Comparison of ENCODE assay signal across 9 cellular contexts in the genomic region with DNA sequence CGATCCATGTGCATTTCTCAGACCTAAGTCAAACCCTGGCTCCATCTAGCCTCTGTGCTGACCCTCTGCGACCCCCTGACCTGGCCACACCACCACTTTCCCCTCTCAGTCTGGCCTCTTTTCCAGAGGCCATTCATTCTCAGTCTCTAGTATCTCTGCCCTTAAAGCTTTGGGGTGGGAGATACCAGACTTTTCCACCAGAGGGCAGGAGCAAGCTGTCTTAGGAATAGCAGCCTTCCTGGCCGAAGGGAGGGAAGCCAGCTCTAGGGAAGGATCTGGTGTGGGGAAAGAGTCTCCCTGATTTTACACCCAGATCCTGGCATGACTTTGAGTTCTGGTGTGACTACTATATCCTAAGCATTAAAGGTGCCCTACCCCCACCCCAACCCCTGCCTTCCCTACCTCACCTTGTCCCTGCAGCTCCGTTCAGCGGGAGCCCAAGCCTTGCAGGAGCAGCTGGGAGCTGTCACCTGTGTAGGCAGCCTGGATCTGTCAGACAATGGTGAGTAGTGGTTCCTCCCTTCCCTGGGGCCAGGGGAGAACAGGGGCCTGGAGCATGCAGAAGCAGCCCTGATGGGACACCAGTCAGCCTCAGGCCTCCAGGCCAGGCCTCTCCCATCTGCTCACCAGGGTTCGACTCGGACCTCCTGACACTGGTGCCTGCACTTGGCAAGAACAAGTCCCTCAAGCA. TPM values are rescaled to one million over a fixed set of nuclear protein-coding genes. Genes with fewer than 3 reads are reported as not detected.
DNase-seq lines count a peak whose midpoint lies in the region; ATAC-seq, FAIRE-seq and TF ChIP-seq lines count a peak whose summit lies in the region.
"Had no signal": no experiment of that assay in that cellular context is flagged by ENCODE, and none has a peak within 500 bp of the region (broad histone marks: within the 10 kb centered on the region; RNA-seq: fewer than 3 reads in every experiment).

No MANE protein-coding gene starts in this region.

- CTCF ChIA-PET in CD4-positive, alpha-beta T cell (lab: Charles Lee), result interaction anchor here (1.2 to 1.3 kb wide), 2 partner anchors 32 to 50 kb away, joined by 3 to 5 read pairs; no protein-coding TSS in a partner anchor

- H3K9me3 ChIP-seq in CD4-positive, alpha-beta T cell (ENCODE audit: control insufficient read depth, low read length), result no peaks in the 10 kb centered on the region
- H3K9me3 ChIP-seq in Karpas-422 (ENCODE audit: low read length), result no peaks in the 10 kb centered on the region
- H3K9me3 ChIP-seq in keratinocyte (ENCODE audit: control insufficient read depth, low read depth, low read length), result no peaks in the 10 kb centered on the region

- no peak overlapping the region for H3K4me3 Mint-ChIP-seq in CD4-positive, alpha-beta T cell

- no peak overlapping the region for H3K4me3 ChIP-seq in Karpas-422 (ENCODE audit: low read length)
- H3K4me3 ChIP-seq in keratinocyte (ENCODE audit: control insufficient read depth in 2 of 3, extremely low read depth in 1 of 3, insufficient read depth in 2 of 3, low read depth in 1 of 3, low read length in 3 of 3), result no peak overlapping the region

- no peak overlapping the region for H3K27ac Mint-ChIP-seq in CD4-positive, alpha-beta T cell

- ATAC-seq in CD4-positive, alpha-beta T cell (ENCODE audit: poor library complexity), result peak; percentile 83
- ATAC-seq in GM18868 (IDR thresholded peaks at IDR 0.05; ENCODE audit: unreplicated experiment), result peak; percentile 63

- no peaks in the 10 kb centered on the region for H3K9me3 Mint-ChIP-seq in CD4-positive, alpha-beta T cell

- no peak overlapping the region for H2AFZ ChIP-seq in Karpas-422 (ENCODE audit: low read length)
- H2AFZ ChIP-seq in keratinocyte (ENCODE audit: control insufficient read depth, low read length), result no peak overlapping the region

- dilution Hi-C loops in keratinocyte (cut with MboI; ENCODE audit: extremely low pct_ligation_motif_present, low sequenced_read_pairs), result no loop called here

- no peak overlapping the region for H3K27ac ChIP-seq in CD4-positive, alpha-beta T cell (ENCODE audit: low read depth, low read length)
- H3K27ac ChIP-seq in Karpas-422 (ENCODE audit: low read length), result no peak overlapping the region
- H3K27ac ChIP-seq in caudate nucleus (ENCODE audit: low read depth, low read length), result no peak overlapping the region
- H3K27ac ChIP-seq in keratinocyte (ENCODE audit: control insufficient read depth, insufficient read depth, low read length), result no peak overlapping the region
- H3K27ac ChIP-seq in substantia nigra (ENCODE audit: low read depth, low read length, poor library complexity, severe bottlenecking), result no peak overlapping the region

- POLR2A ChIA-PET in CD4-positive, alpha-beta T cell (lab: Charles Lee), result interaction anchor here (1.0 to 2.3 kb wide), 9 partner anchors 23 to 372 kb away, joined by 3 to 22 read pairs (median 11); partner anchors contain the start of genes CBLN3, CIDEB, DCAF11 and IRF9

- H4K20me1 ChIP-seq in Karpas-422 (ENCODE audit: insufficient read depth, low read depth, low read length), result peaks cover 10% of the 10 kb centered on the region
- no peaks in the 10 kb centered on the region for H4K20me1 ChIP-seq in keratinocyte (ENCODE audit: control insufficient read depth, extremely low read depth, insufficient read depth, low read length)

- in situ Hi-C loops in SK-MEL-5 (cut with HindIII; ENCODE audit: low pct_unique_long_range_greater_than_20kb, low sequenced_read_pairs), result no loop called here

- H3K4me2 ChIP-seq in Karpas-422 (ENCODE audit: low read depth, low read length, poor library complexity, severe bottlenecking), result no peak overlapping the region
- H3K4me2 ChIP-seq in keratinocyte (ENCODE audit: control insufficient read depth, extremely low read depth, insufficient read depth, low read depth, low read length), result no peak overlapping the region

- peak; percentile 70 for TF ChIP-seq CTCF in CD4-positive, alpha-beta T cell (IDR thresholded peaks at IDR 0.05)
- peak; percentile 82 to 91 (median 88) for TF ChIP-seq CTCF in keratinocyte (optimal IDR thresholded peaks at IDR 0.05 in 1 of 3, IDR thresholded peaks at IDR 0.05 in 1 of 3, conservative IDR thresholded peaks at IDR 0.05 in 1 of 3; ENCODE audit: extremely low read depth in 1 of 3, insufficient read depth in 2 of 3, low read length in 3 of 3)

- H3K9me1 ChIP-seq in keratinocyte (ENCODE audit: control insufficient read depth, extremely low read depth, insufficient read depth, low read length), result no peaks in the 10 kb centered on the region

- H3K9ac ChIP-seq in Karpas-422 (ENCODE audit: low read length) (no peak overlapping the region), keratinocyte (ENCODE audit: control insufficient read depth, extremely low read depth, insufficient read depth, low read length) (no peak overlapping the region)

- peak; percentile 81 for FAIRE-seq in keratinocyte (lab: Jason Lieb, UNC)

- no peaks in the 10 kb centered on the region for H3K36me3 Mint-ChIP-seq in CD4-positive, alpha-beta T cell (ENCODE audit: low read depth)

- H3K9me2 ChIP-seq in Karpas-422 (replicated peaks; ENCODE audit: insufficient read depth, low read length), result no peaks in the 10 kb centered on the region

- no peaks in the 10 kb centered on the region for H3K27me3 ChIP-seq in CD4-positive, alpha-beta T cell (ENCODE audit: control insufficient read depth, insufficient read depth, low read length)
- H3K27me3 ChIP-seq in Karpas-422 (ENCODE audit: low read length) (no peaks in the 10 kb centered on the region), keratinocyte (ENCODE audit: control insufficient read depth, extremely low read depth, insufficient read depth, low read length) (no peaks in the 10 kb centered on the region)

- intact Hi-C loops in CD4-positive, alpha-beta T cell (cut with DNase I, micrococcal nuclease), result loop anchor here (1.0 kb wide), 4 partner anchors 32 to 103 kb away; partner anchors contain the start of gene IRF9 (in 1 of the 2)

- peaks cover 10% of the 10 kb centered on the region for H3K27me3 Mint-ChIP-seq in CD4-positive, alpha-beta T cell

- H3K4me1 Mint-ChIP-seq in CD4-positive, alpha-beta T cell (ENCODE audit: low read depth), result no peaks in the 10 kb centered on the region

- H3K36me3 ChIP-seq in Karpas-422 (ENCODE audit: insufficient read depth, low read length) (peaks cover 30% of the 10 kb centered on the region; the same call in 1 of the 2 replicates), keratinocyte (ENCODE audit: control insufficient read depth in 2 of 2, extremely low read depth in 1 of 2, insufficient read depth in 2 of 2, low read length in 2 of 2) (no peaks in the 10 kb centered on the region)

- peaks cover 2% of the 10 kb centered on the region; the same call in 1 of the 2 replicates for H3K79me2 ChIP-seq in Karpas-422 (ENCODE audit: low read length)
- no peaks in the 10 kb centered on the region for H3K79me2 ChIP-seq in keratinocyte (ENCODE audit: control insufficient read depth, insufficient read depth, low read length)

- no peaks in the 10 kb centered on the region for H3K4me1 ChIP-seq in Karpas-422 (ENCODE audit: low read length)
- H3K4me1 ChIP-seq in keratinocyte (ENCODE audit: control insufficient read depth, extremely low read depth, insufficient read depth, low read length), result no peaks in the 10 kb centered on the region

- DNase-seq in CD4-positive, alpha-beta T cell, result peak in 4 of 10 experiments; percentile 30 to 53 (median 41)
- DNase-seq in Karpas-422 (peak; percentile 87), SK-MEL-5 (ENCODE audit: low read depth, low spot score) (peak; percentile 79), caudate nucleus (lab: John Stamatoyannopoulos, UW) (peak in 45 of 61 donors; percentile 8 to 83 (median 52)), keratinocyte (ENCODE audit: low read depth, low spot score) (peak; percentile 15), substantia nigra (lab: John Stamatoyannopoulos, UW) (peak in 30 of 49 donors; percentile 5 to 80 (median 46))
- no peak for DNase-seq in stimulated activated CD4-positive, alpha-beta T cell treated with anti-CD3 and anti-CD28 coated beads, Interleukin-15, amount 100 ng/mL, for 24 hours

RNA-seq across cellular contexts. Expression of gene CARMIL3, which starts 6.6 kb away (rescaled TPM):
- total RNA-seq in CD4-positive, alpha-beta T cell, result under 1 TPM; 0.05 to 0.11 TPM
- total RNA-seq in Karpas-422 (2014; rRNA removed; shearing (Covaris generic); ENCODE audit: low replicate concordance), result 58.4 and 110 TPM in 2 replicates
- 0.29 and 0.66 TPM in 2 replicates for total RNA-seq in SK-MEL-5 (2014; rRNA removed; shearing (Covaris generic))
- 0.48 and 0.58 TPM in 2 replicates for polyA plus RNA-seq in SK-MEL-5 (2015; cell fraction: cytosol; rRNA removed)
- polyA plus RNA-seq in SK-MEL-5 (2015; cell fraction: nucleus; rRNA removed), result 3.0 and 5.1 TPM in 2 replicates
- polyA plus RNA-seq in keratinocyte, result 0.02 to 0.76 TPM (median 0.12 TPM) in 3 replicates
- polyA plus RNA-seq in keratinocyte (2011; ENCODE audit: low read depth), result 2.3 TPM
- 0.02 and 0.06 TPM in 2 replicates for polyA plus RNA-seq in keratinocyte (2011; cell fraction: cytosol; rRNA removed)
- 0.70 and 0.96 TPM in 2 replicates for polyA plus RNA-seq in keratinocyte (2011; cell fraction: nucleus; rRNA removed)
- polyA plus RNA-seq in keratinocyte (2012; ENCODE audit: low replicate concordance), result 0.03 and 2.9 TPM in 2 replicates
- polyA minus RNA-seq in keratinocyte, result 0.63 TPM in 1 of 3 replicates, not detected in the others
- polyA minus RNA-seq in keratinocyte (2011; cell fraction: cytosol; rRNA and poly(A)+ RNA removed), result not detected
- 0.11 and 0.31 TPM in 2 replicates for polyA minus RNA-seq in keratinocyte (2011; cell fraction: nucleus; rRNA and poly(A)+ RNA removed)

RNA-seq across cellular contexts. Expression of gene CPNE6, which starts 13.0 kb away (rescaled TPM):
- not detected for total RNA-seq in CD4-positive, alpha-beta T cell
- total RNA-seq in Karpas-422 (2014; rRNA removed; shearing (Covaris generic); ENCODE audit: low replicate concordance), result 0.04 and 1.3 TPM in 2 replicates
- not detected in 2 replicates for total RNA-seq in SK-MEL-5 (2014; rRNA removed; shearing (Covaris generic))
- not detected in 2 replicates for polyA plus RNA-seq in SK-MEL-5 (2015; cell fraction: cytosol; rRNA removed)
- polyA plus RNA-seq in SK-MEL-5 (2015; cell fraction: nucleus; rRNA removed), result 0.10 TPM in 1 of 2 replicates, not detected in the other
- not detected in 3 replicates for polyA plus RNA-seq in keratinocyte
- polyA plus RNA-seq in keratinocyte (2011; ENCODE audit: low read depth), result not detected
- not detected in 2 replicates for polyA plus RNA-seq in keratinocyte (2011; cell fraction: cytosol; rRNA removed)
- polyA plus RNA-seq in keratinocyte (2011; cell fraction: nucleus; rRNA removed), result not detected in 2 replicates
- polyA plus RNA-seq in keratinocyte (2012; ENCODE audit: low replicate concordance), result not detected in 2 replicates
- not detected in 3 replicates for polyA minus RNA-seq in keratinocyte
- polyA minus RNA-seq in keratinocyte (2011; cell fraction: cytosol; rRNA and poly(A)+ RNA removed), result not detected
- not detected in 2 replicates for polyA minus RNA-seq in keratinocyte (2011; cell fraction: nucleus; rRNA and poly(A)+ RNA removed)
- total RNA-seq: T-helper 1 cell treated with Interleukin-12 subunit alpha and Interleukin-12 subunit beta and Interleukin-4 antibody, amounts not matched to agents 30 ng/mL and 1 ng/mL, for 36 hours had no signal

RNA-seq across cellular contexts. Expression of gene PCK2, which starts 35.7 kb away (rescaled TPM):
- 1 to 10 TPM; 5.2 to 7.4 TPM for total RNA-seq in CD4-positive, alpha-beta T cell
- 106 and 151 TPM in 2 replicates for total RNA-seq in Karpas-422 (2014; rRNA removed; shearing (Covaris generic); ENCODE audit: low replicate concordance)
- 23.2 and 28.6 TPM in 2 replicates for total RNA-seq in SK-MEL-5 (2014; rRNA removed; shearing (Covaris generic))
- polyA plus RNA-seq in SK-MEL-5 (2015; cell fraction: cytosol; rRNA removed), result 121 and 136 TPM in 2 replicates
- 81.9 and 118 TPM in 2 replicates for polyA plus RNA-seq in SK-MEL-5 (2015; cell fraction: nucleus; rRNA removed)
- polyA plus RNA-seq in keratinocyte, result 16.6 to 22.9 TPM (median 19.1 TPM) in 3 replicates
- 98.8 TPM for polyA plus RNA-seq in keratinocyte (2011; ENCODE audit: low read depth)
- 9.0 and 15.3 TPM in 2 replicates for polyA plus RNA-seq in keratinocyte (2011; cell fraction: cytosol; rRNA removed)
- 21.3 and 25.2 TPM in 2 replicates for polyA plus RNA-seq in keratinocyte (2011; cell fraction: nucleus; rRNA removed)
- polyA plus RNA-seq in keratinocyte (2012; ENCODE audit: low replicate concordance), result 19.1 and 100 TPM in 2 replicates
- 22.9 to 34.5 TPM (median 28.1 TPM) in 3 replicates for polyA minus RNA-seq in keratinocyte
- polyA minus RNA-seq in keratinocyte (2011; cell fraction: cytosol; rRNA and poly(A)+ RNA removed), result 29.0 TPM
- polyA minus RNA-seq in keratinocyte (2011; cell fraction: nucleus; rRNA and poly(A)+ RNA removed), result 15.1 and 19.9 TPM in 2 replicates

RNA-seq across cellular contexts. Expression of gene DCAF11, which starts 56.2 kb away (rescaled TPM):
- total RNA-seq in CD4-positive, alpha-beta T cell, result 10 to 100 TPM; 74.8 to 75.3 TPM
- total RNA-seq in Karpas-422 (2014; rRNA removed; shearing (Covaris generic); ENCODE audit: low replicate concordance), result 93.5 and 103 TPM in 2 replicates
- 43.7 and 49.5 TPM in 2 replicates for total RNA-seq in SK-MEL-5 (2014; rRNA removed; shearing (Covaris generic))
- polyA plus RNA-seq in SK-MEL-5 (2015; cell fraction: cytosol; rRNA removed), result 44.4 and 60.6 TPM in 2 replicates
- polyA plus RNA-seq in SK-MEL-5 (2015; cell fraction: nucleus; rRNA removed), result 32.9 and 64.7 TPM in 2 replicates
- 23.5 to 34.4 TPM (median 25.9 TPM) in 3 replicates for polyA plus RNA-seq in keratinocyte
- polyA plus RNA-seq in keratinocyte (2011; ENCODE audit: low read depth), result 44.5 TPM
- 18.4 and 23.1 TPM in 2 replicates for polyA plus RNA-seq in keratinocyte (2011; cell fraction: cytosol; rRNA removed)
- 22.3 and 23.0 TPM in 2 replicates for polyA plus RNA-seq in keratinocyte (2011; cell fraction: nucleus; rRNA removed)
- polyA plus RNA-seq in keratinocyte (2012; ENCODE audit: low replicate concordance), result 25.8 and 28.5 TPM in 2 replicates
- polyA minus RNA-seq in keratinocyte, result 27.6 to 39.5 TPM (median 36.7 TPM) in 3 replicates
- 33.0 TPM for polyA minus RNA-seq in keratinocyte (2011; cell fraction: cytosol; rRNA and poly(A)+ RNA removed)
- 15.6 and 25.8 TPM in 2 replicates for polyA minus RNA-seq in keratinocyte (2011; cell fraction: nucleus; rRNA and poly(A)+ RNA removed)

RNA-seq across cellular contexts. Expression of gene NRL, which starts 56.3 kb away (rescaled TPM):
- 1 to 10 TPM; 1.6 to 1.9 TPM for total RNA-seq in CD4-positive, alpha-beta T cell
- 1.5 and 2.5 TPM in 2 replicates for total RNA-seq in Karpas-422 (2014; rRNA removed; shearing (Covaris generic); ENCODE audit: low replicate concordance)
- total RNA-seq in SK-MEL-5 (2014; rRNA removed; shearing (Covaris generic)), result 2.5 and 2.6 TPM in 2 replicates
- 3.2 and 3.8 TPM in 2 replicates for polyA plus RNA-seq in SK-MEL-5 (2015; cell fraction: cytosol; rRNA removed)
- not detected in 2 replicates for polyA plus RNA-seq in SK-MEL-5 (2015; cell fraction: nucleus; rRNA removed)
- 0.29 to 0.72 TPM (median 0.39 TPM) in 3 replicates for polyA plus RNA-seq in keratinocyte
- not detected for polyA plus RNA-seq in keratinocyte (2011; ENCODE audit: low read depth)
- polyA plus RNA-seq in keratinocyte (2011; cell fraction: cytosol; rRNA removed), result 0.42 and 0.43 TPM in 2 replicates
- 0.37 and 0.53 TPM in 2 replicates for polyA plus RNA-seq in keratinocyte (2011; cell fraction: nucleus; rRNA removed)
- 0.38 and 0.58 TPM in 2 replicates for polyA plus RNA-seq in keratinocyte (2012; ENCODE audit: low replicate concordance)
- 0.20 TPM in 1 of 3 replicates, not detected in the others for polyA minus RNA-seq in keratinocyte
- polyA minus RNA-seq in keratinocyte (2011; cell fraction: cytosol; rRNA and poly(A)+ RNA removed), result not detected
- 0.23 and 1.2 TPM in 2 replicates for polyA minus RNA-seq in keratinocyte (2011; cell fraction: nucleus; rRNA and poly(A)+ RNA removed)

Comparison
In these comparisons a context has a peak if more than half of its experiments do, and no peak if none do; other contexts are left out.
1. RNA of gene CARMIL3, which starts 6.6 kb away (total RNA-seq): 58.4 to 110 TPM in Karpas-422; 0.29 to 0.66 TPM in SK-MEL-5 and 0.05 to 0.11 TPM in CD4-positive, alpha-beta T cell; every median in the first group is over 10 times any median in the second.